35 cellular contexts compared by ENCODE assay signal in genomic region chr2:7933665-7934064, GRCh38.
"Had no signal": no experiment of that assay in that cellular context is flagged by ENCODE, and none has a peak within 500 bp of the region (broad histone marks: within the 10 kb centered on the region; RNA-seq: fewer than 3 reads in every experiment).

No MANE protein-coding gene starts in this region.

- H3K27ac ChIP-seq: ascending aorta, cardiac muscle cell, KMS-11, Peyer's patch, SJSA1, VCaP had no signal

- H3K27ac Mint-ChIP-seq: activated B cell treated with CpG ODN at 0.5 μM for 24 hours; activated CD4-positive, alpha-beta T cell treated with anti-CD3 and anti-CD28 coated beads, Interleukin-2, amount 10 ng/mL, durations not matched to agents 24 days and 14 days; activated CD8-positive, alpha-beta T cell treated with anti-CD3 and anti-CD28 coated beads, Interleukin-2, amount 10 ng/mL, durations not matched to agents 7 days and 5 days; activated naive CD4-positive, alpha-beta T cell treated with anti-CD3 and anti-CD28 coated beads, Interleukin-2, amount 50 U/mL, for 24 hours; activated naive CD8-positive, alpha-beta T cell treated with anti-CD3 and anti-CD28 coated beads, Interleukin-2, amount 10 ng/mL, durations not matched to agents 7 days and 5 days; T-helper 1 cell treated with Interleukin-12 subunit alpha and Interleukin-12 subunit beta and Interleukin-4 antibody, amounts not matched to agents 30 μg/mL and 1 μg/mL, for 36 hours had no signal

- H3K36me3 ChIP-seq: ascending aorta, cardiac muscle cell, Peyer's patch, SJSA1 had no signal

- H3K27me3 ChIP-seq: ascending aorta, cardiac muscle cell, Peyer's patch, SJSA1 had no signal

- H3K4me1 ChIP-seq: ascending aorta, Peyer's patch, SJSA1 had no signal

- H3K27me3 Mint-ChIP-seq: activated CD4-positive, alpha-beta T cell treated with anti-CD3 and anti-CD28 coated beads, Interleukin-2, amount 10 ng/mL, durations not matched to agents 24 days and 14 days; activated naive CD4-positive, alpha-beta T cell treated with anti-CD3 and anti-CD28 coated beads, Interleukin-2, amount 50 U/mL, for 24 hours; activated naive CD8-positive, alpha-beta T cell treated with anti-CD3 and anti-CD28 coated beads, Interleukin-2, amount 10 ng/mL, durations not matched to agents 7 days and 5 days; activated T-cell treated with anti-CD3 and anti-CD28 coated beads, Interleukin-2, amount 50 U/mL, for 24 hours had no signal

- H3K4me2 ChIP-seq: KMS-11, SK-N-SH had no signal

- H3K4me1 Mint-ChIP-seq: activated B cell treated with CpG ODN at 0.5 μM for 24 hours had no signal

- H3K4me3 ChIP-seq: ascending aorta, cardiac muscle cell, Peyer's patch, SJSA1 had no signal

- DNase-seq: activated B cell treated with CpG ODN at 0.5 μM for 24 hours; activated CD4-positive, alpha-beta T cell treated with anti-CD3 and anti-CD28 coated beads, Interleukin-2, amount 10 ng/mL, durations not matched to agents 24 days and 14 days; activated CD4-positive, alpha-beta T cell treated with anti-CD3 and anti-CD28 coated beads, Interleukin-2, amount 50 U/mL, for 4 hours; activated CD4-positive, CD25-positive, alpha-beta regulatory T cell treated with anti-CD3 and anti-CD28 coated beads, Interleukin-2, amount 50 U/mL, for 72 hours; activated CD8-positive, alpha-beta T cell treated with anti-CD3 and anti-CD28 coated beads, Interleukin-2, amount 10 ng/mL, durations not matched to agents 7 days and 5 days; activated gamma-delta T cell; activated naive CD4-positive, alpha-beta T cell treated with Interleukin-2 at 50 U/mL for 16 hours; activated naive CD8-positive, alpha-beta T cell treated with anti-CD3 and anti-CD28 coated beads, Interleukin-2, amount 10 ng/mL, durations not matched to agents 7 days and 5 days; activated T-cell treated with anti-CD3 and anti-CD28 coated beads, Interleukin-2, amount 50 U/mL, for 24 hours; amygdala; MM.1S; MV-4-11; NCI-H1092; NCI-H146; NCI-H187; NCI-H2029 treated with DMSO at 0.1 percent for 48 hours; NCI-H2107; NCI-H2171; NCI-H510A; NCI-H526; NCI-H748 treated with DMSO at 0.1 percent for 48 hours; NK-92 treated with Interleukin-12 subunit alpha and Interleukin-12 subunit beta, amount 100 ng/mL, for 24 hours; PC-3; Peyer's patch; RPMI8226; SHP77 treated with DMSO at 0.1 percent for 48 hours; SK-N-SH; T-helper 9 cell had no signal

- H3K9ac ChIP-seq: KMS-11, SK-N-SH had no signal

- H3K36me3 Mint-ChIP-seq: activated naive CD4-positive, alpha-beta T cell treated with anti-CD3 and anti-CD28 coated beads, Interleukin-2, amount 50 U/mL, for 24 hours; activated naive CD8-positive, alpha-beta T cell treated with anti-CD3 and anti-CD28 coated beads, Interleukin-2, amount 10 ng/mL, durations not matched to agents 7 days and 5 days had no signal

- H3K9me3 ChIP-seq: ascending aorta, Peyer's patch, SJSA1, SK-N-SH had no signal

- H3K4me3 Mint-ChIP-seq: activated B cell treated with CpG ODN at 0.5 μM for 24 hours; activated CD4-positive, alpha-beta T cell treated with anti-CD3 and anti-CD28 coated beads, Interleukin-2, amount 10 ng/mL, durations not matched to agents 24 days and 14 days; activated CD8-positive, alpha-beta T cell treated with anti-CD3 and anti-CD28 coated beads, Interleukin-2, amount 10 ng/mL, durations not matched to agents 7 days and 5 days; activated naive CD4-positive, alpha-beta T cell treated with anti-CD3 and anti-CD28 coated beads, Interleukin-2, amount 50 U/mL, for 24 hours; activated naive CD8-positive, alpha-beta T cell treated with anti-CD3 and anti-CD28 coated beads, Interleukin-2, amount 10 ng/mL, durations not matched to agents 7 days and 5 days; activated T-cell treated with anti-CD3 and anti-CD28 coated beads, Interleukin-2, amount 50 U/mL, for 24 hours; T-helper 1 cell treated with Interleukin-12 subunit alpha and Interleukin-12 subunit beta and Interleukin-4 antibody, amounts not matched to agents 30 μg/mL and 1 μg/mL, for 36 hours had no signal

- H3K9me3 Mint-ChIP-seq: activated B cell treated with CpG ODN at 0.5 μM for 24 hours; activated naive CD4-positive, alpha-beta T cell treated with anti-CD3 and anti-CD28 coated beads, Interleukin-2, amount 50 U/mL, for 24 hours had no signal

- ATAC-seq: activated CD8-positive, alpha-beta T cell treated with anti-CD3 and anti-CD28 coated beads, Interleukin-2, amount 10 ng/mL, durations not matched to agents 7 days and 5 days; PC-3 had no signal
